8 cellular contexts compared by ENCODE assay signal in genomic region chr1:31062162-31062866, GRCh38. TPM values are rescaled to one million over a fixed set of nuclear protein-coding genes. Genes with fewer than 3 reads are reported as not detected.
DNase-seq lines count a peak whose midpoint lies in the region; ATAC-seq, FAIRE-seq and TF ChIP-seq lines count a peak whose summit lies in the region.
"Not testable (repeated sequence)": the region's sequence is repeated elsewhere in the genome, so short reads cannot be mapped to it uniquely, and the experiment has no call there.

No MANE protein-coding gene starts in this region.

- H2AFZ ChIP-seq in K562 (ENCODE audit: low read depth, low read length): not testable (repeated sequence)

- TF ChIP-seq CTCF in WTC11 (IDR thresholded peaks at IDR 0.05); K562 (IDR thresholded peaks at IDR 0.05 in 2 of 3, conservative IDR thresholded peaks at IDR 0.05 in 1 of 3; ENCODE audit: insufficient read depth in 2 of 3, low read depth in 1 of 3, low read length in 3 of 3); cardiac muscle cell (IDR thresholded peaks at IDR 0.05; ENCODE audit: low read depth, low read length): not testable (repeated sequence)

- intact Hi-C loops in CD4-positive, alpha-beta memory T cell (cut with micrococcal nuclease): loop anchor here (5.0 to 10.0 kb wide), 2 partner anchors 40 to 308 kb away; partner anchors contain the start of gene LAPTM5
- intact Hi-C loops in K562 (cut with micrococcal nuclease): not testable (repeated sequence)
- intact Hi-C loops in naive thymus-derived CD4-positive, alpha-beta T cell (cut with micrococcal nuclease): loop anchor here (10.0 kb wide), 8 partner anchors 48 to 1878 kb away; partner anchors contain the start of genes PEF1 (in 2 of the 2), LAPTM5 (in 1 of the 2), PTP4A2 (in 1 of the 2) and SRSF4 (in 1 of the 2)

- H4K20me1 ChIP-seq in K562 (replicated peaks; ENCODE audit: control insufficient read depth, insufficient read depth, low read length): peaks cover 60% of the 10 kb centered on the region

- H3K9ac ChIP-seq in K562 (ENCODE audit: insufficient read depth in 1 of 2, low read depth in 2 of 2, low read length in 2 of 2): peak overlapping the region in 1 of 2 experiments; percentile 99; a peak in 3 of 4 replicates

- CTCF ChIA-PET in CD4-positive, alpha-beta memory T cell (lab: Charles Lee; ENCODE audit: partially characterized antibody); WTC11 (lab: Charles Lee); K562 (lab: Yijun Ruan, JAX; ENCODE audit: low intra/inter-chr PET ratio); naive thymus-derived CD4-positive, alpha-beta T cell (lab: Charles Lee): not testable (repeated sequence)

- not testable (repeated sequence) for DNase-seq in CD4-positive, alpha-beta memory T cell; WTC11 (ENCODE audit: low spot score); K562 (ENCODE audit: extremely low read depth in 1 of 4, low spot score in 3 of 4); cardiac muscle cell (ENCODE audit: low read depth in 1 of 2, low spot score in 1 of 2); naive thymus-derived CD4-positive, alpha-beta T cell; stimulated activated effector memory CD8-positive, alpha-beta T cell treated with anti-CD3 and anti-CD28 coated beads, Interleukin-12 subunit alpha, Interleukin-12 subunit beta, amount 100 ng/mL, for 72 hours (ENCODE audit: low spot score in 2 of 2)
- DNase-seq in HT-29 (ENCODE audit: low spot score) (peak; percentile 52), NCI-H345 (lab: John Stamatoyannopoulos, UW) (peak; percentile 52)

- TF ChIP-seq EP300 in K562 (IDR thresholded peaks at IDR 0.05; ENCODE audit: low read length): not testable (repeated sequence)

- TF ChIP-seq POLR2A in K562 (conservative IDR thresholded peaks at IDR 0.05): not testable (repeated sequence)

- H3K4me3 ChIP-seq in CD4-positive, alpha-beta memory T cell (ENCODE audit: low read length in 2 of 2): peak overlapping the region in 1 of 2 donors; percentile 5
- H3K4me3 ChIP-seq in K562 (peak overlapping the region; percentile 89), cardiac muscle cell (peak overlapping the region; percentile 75)
- peak overlapping the region; percentile 97 for H3K4me3 ChIP-seq in naive thymus-derived CD4-positive, alpha-beta T cell (ENCODE audit: low read length)

- H3K9me3 ChIP-seq in CD4-positive, alpha-beta memory T cell (ENCODE audit: control insufficient read depth in 1 of 2, low read length in 2 of 2); K562 (replicated peaks; ENCODE audit: control insufficient read depth, insufficient read depth, low read depth, low read length); cardiac muscle cell (ENCODE audit: low read depth); naive thymus-derived CD4-positive, alpha-beta T cell (ENCODE audit: control insufficient read depth in 2 of 3, low read length in 3 of 3): not testable (repeated sequence)

- peaks cover 23 to 36% of the 10 kb centered on the region in 2 donors for H3K36me3 Mint-ChIP-seq in CD4-positive, alpha-beta memory T cell
- peaks cover 33% of the 10 kb centered on the region for H3K36me3 Mint-ChIP-seq in WTC11
- H3K36me3 Mint-ChIP-seq in naive thymus-derived CD4-positive, alpha-beta T cell: peaks cover 0 to 24% (median 17%) of the 10 kb centered on the region in 5 donors
- peaks cover 78% of the 10 kb centered on the region for H3K36me3 Mint-ChIP-seq in stimulated activated effector memory CD8-positive, alpha-beta T cell treated with anti-CD3 and anti-CD28 coated beads, Interleukin-12 subunit alpha, Interleukin-12 subunit beta, amount 100 ng/mL, for 72 hours

- not testable (repeated sequence) for FAIRE-seq in K562 (lab: Jason Lieb, UNC)

- BruUV-seq in K562 (replicated peaks; lab: Mats Ljungman, UMichigan): not testable (repeated sequence)

- H3K4me1 ChIP-seq in CD4-positive, alpha-beta memory T cell (ENCODE audit: insufficient read depth, low read length): peaks cover 69% of the 10 kb centered on the region
- peaks cover 15 to 18% of the 10 kb centered on the region in 2 experiments; a peak in 4 of 5 replicates for H3K4me1 ChIP-seq in K562 (replicated peaks in 1 of 2; ENCODE audit: control insufficient read depth in 2 of 2, insufficient read depth in 2 of 2, low read length in 2 of 2)
- H3K4me1 ChIP-seq in cardiac muscle cell (ENCODE audit: low read depth): peaks cover 10% of the 10 kb centered on the region
- peaks cover 29 to 42% of the 10 kb centered on the region in 2 donors for H3K4me1 ChIP-seq in naive thymus-derived CD4-positive, alpha-beta T cell (ENCODE audit: control insufficient read depth in 2 of 2, insufficient read depth in 2 of 2, low read length in 2 of 2)

- not testable (repeated sequence) for TF ChIP-seq RAD21 in K562 (CRISPR knock-in tag; conservative IDR thresholded peaks at IDR 0.05 in 1 of 2, IDR thresholded peaks at IDR 0.05 in 1 of 2)

- peaks cover 15% of the 10 kb centered on the region for H3K36me3 ChIP-seq in CD4-positive, alpha-beta memory T cell (ENCODE audit: insufficient read depth, low read length)
- H3K36me3 ChIP-seq in K562 (ENCODE audit: control insufficient read depth, insufficient read depth, low read length): peaks cover 51% of the 10 kb centered on the region
- peaks cover 19% of the 10 kb centered on the region for H3K36me3 ChIP-seq in cardiac muscle cell
- H3K36me3 ChIP-seq in naive thymus-derived CD4-positive, alpha-beta T cell (ENCODE audit: control insufficient read depth in 2 of 3, insufficient read depth in 3 of 3, low read length in 3 of 3): not testable (repeated sequence)

- H3K27ac ChIP-seq in CD4-positive, alpha-beta memory T cell (ENCODE audit: low read depth, low read length): peak overlapping the region; percentile 99
- 0 out of 3 replicates have a peak overlapping the region, but pooled peaks have one; percentile 21 for H3K27ac ChIP-seq in K562 (ENCODE audit: extremely low read depth, low read depth, low read length)
- H3K27ac ChIP-seq in cardiac muscle cell: not testable (repeated sequence)
- peak overlapping the region; percentile 95 for H3K27ac ChIP-seq in naive thymus-derived CD4-positive, alpha-beta T cell (ENCODE audit: low read depth, low read length)

- POLR2A ChIA-PET in CD4-positive, alpha-beta memory T cell (lab: Charles Lee; ENCODE audit: partially characterized antibody): not testable (repeated sequence)
- POLR2A ChIA-PET in WTC11 (lab: Charles Lee) (interaction anchor here (0.6 to 0.7 kb wide), 2 partner anchors 72 to 92 kb away, joined by 3 to 6 read pairs; no protein-coding TSS in a partner anchor), K562 (lab: Yijun Ruan, JAX) (interaction anchor here (1.0 kb wide), 2 partner anchors 12 to 133 kb away, joined by 5 to 10 read pairs; no protein-coding TSS in a partner anchor)
- POLR2A ChIA-PET in naive thymus-derived CD4-positive, alpha-beta T cell (lab: Charles Lee): interaction anchor here (1.0 kb wide), 1 partner anchor 51 kb away, joined by 3 read pairs; no protein-coding TSS in a partner anchor

- not testable (repeated sequence) for H3K9me1 ChIP-seq in K562 (ENCODE audit: control insufficient read depth, insufficient read depth, low read length)

- peak overlapping the region; percentile 49 to 100 (median 98) for H3K4me3 Mint-ChIP-seq in CD4-positive, alpha-beta memory T cell
- H3K4me3 Mint-ChIP-seq in WTC11: peak overlapping the region; percentile 100
- H3K4me3 Mint-ChIP-seq in naive thymus-derived CD4-positive, alpha-beta T cell: peak overlapping the region; percentile 75 to 100 (median 98)
- H3K4me3 Mint-ChIP-seq in stimulated activated effector memory CD8-positive, alpha-beta T cell treated with anti-CD3 and anti-CD28 coated beads, Interleukin-12 subunit alpha, Interleukin-12 subunit beta, amount 100 ng/mL, for 72 hours: peak overlapping the region; percentile 96

- peak overlapping the region; percentile 27 to 99 (median 82) for H3K27ac Mint-ChIP-seq in CD4-positive, alpha-beta memory T cell
- peak overlapping the region; percentile 92 for H3K27ac Mint-ChIP-seq in WTC11
- H3K27ac Mint-ChIP-seq in naive thymus-derived CD4-positive, alpha-beta T cell: peak overlapping the region; percentile 12 to 99 (median 52)
- peak overlapping the region; percentile 99 for H3K27ac Mint-ChIP-seq in stimulated activated effector memory CD8-positive, alpha-beta T cell treated with anti-CD3 and anti-CD28 coated beads, Interleukin-12 subunit alpha, Interleukin-12 subunit beta, amount 100 ng/mL, for 72 hours

- 53% methylated on average over 12 of the region's 14 CpGs for WGBS in K562 (ENCODE audit: insufficient coverage, low coverage, missing lambda C conversion rate)

- peaks cover 29 to 76% (median 49%) of the 10 kb centered on the region in 4 donors for H3K4me1 Mint-ChIP-seq in CD4-positive, alpha-beta memory T cell
- peaks cover 26% of the 10 kb centered on the region for H3K4me1 Mint-ChIP-seq in WTC11
- H3K4me1 Mint-ChIP-seq in naive thymus-derived CD4-positive, alpha-beta T cell: peaks cover 30 to 66% (median 45%) of the 10 kb centered on the region in 7 donors
- H3K4me1 Mint-ChIP-seq in stimulated activated effector memory CD8-positive, alpha-beta T cell treated with anti-CD3 and anti-CD28 coated beads, Interleukin-12 subunit alpha, Interleukin-12 subunit beta, amount 100 ng/mL, for 72 hours: peaks cover 33% of the 10 kb centered on the region

- in situ Hi-C loops in K562 (cut with MboI): not testable (repeated sequence)

- H3K27me3 Mint-ChIP-seq in CD4-positive, alpha-beta memory T cell; WTC11 (ENCODE audit: low read depth); naive thymus-derived CD4-positive, alpha-beta T cell: not testable (repeated sequence)

- peaks cover 83% of the 10 kb centered on the region for H3K79me2 ChIP-seq in K562 (ENCODE audit: control insufficient read depth, insufficient read depth, low read length)

- H3K27me3 ChIP-seq in CD4-positive, alpha-beta memory T cell (ENCODE audit: insufficient read depth, low read length); K562 (ENCODE audit: control insufficient read depth in 2 of 2, insufficient read depth in 2 of 2, low read length in 2 of 2); cardiac muscle cell; naive thymus-derived CD4-positive, alpha-beta T cell (ENCODE audit: control insufficient read depth in 2 of 2, insufficient read depth in 2 of 2, low read length in 2 of 2): not testable (repeated sequence)

- H3K9me3 Mint-ChIP-seq in CD4-positive, alpha-beta memory T cell; WTC11; naive thymus-derived CD4-positive, alpha-beta T cell; stimulated activated effector memory CD8-positive, alpha-beta T cell treated with anti-CD3 and anti-CD28 coated beads, Interleukin-12 subunit alpha, Interleukin-12 subunit beta, amount 100 ng/mL, for 72 hours: not testable (repeated sequence)

- H3K4me2 ChIP-seq in K562 (ENCODE audit: insufficient read depth, low read length): peak overlapping the region; percentile 98

- not testable (repeated sequence) for ATAC-seq in WTC11; naive thymus-derived CD4-positive, alpha-beta T cell; stimulated activated effector memory CD8-positive, alpha-beta T cell treated with anti-CD3 and anti-CD28 coated beads, Interleukin-12 subunit alpha, Interleukin-12 subunit beta, amount 100 ng/mL, for 72 hours
- ATAC-seq in K562: peak; percentile 8; the same call in 1 of the 3 replicates

RNA-seq across cellular contexts. Expression of gene PUM1, which starts 3.2 kb away (rescaled TPM):
- 100 to 1,000 TPM; 146 to 164 TPM for total RNA-seq in CD4-positive, alpha-beta memory T cell
- polyA plus RNA-seq in CD4-positive, alpha-beta memory T cell: 100 to 1,000 TPM; 126 to 130 TPM
- total RNA-seq in HT-29 (2014; rRNA removed; shearing (Covaris generic)): 59.0 and 66.6 TPM in 2 replicates
- 142 to 151 TPM (median 147 TPM) in 3 replicates for total RNA-seq in WTC11 (2021)
- 260 and 263 TPM in 2 replicates for total RNA-seq in K562 (2011; cell fraction: chromatin; rRNA removed; ENCODE audit: low replicate concordance)
- 122 and 134 TPM in 2 replicates for total RNA-seq in K562 (2011; cell fraction: nucleolus; rRNA removed)
- 144 and 176 TPM in 2 replicates for total RNA-seq in K562 (2011; cell fraction: nucleoplasm; rRNA removed)
- total RNA-seq in K562 (2014; rRNA removed): 42.9 and 56.3 TPM in 2 replicates
- 60.1 and 66.4 TPM in 2 replicates for total RNA-seq in K562 (2014; rRNA removed; fragmentation: Illumina TruSeq; extraction: Trizol)
- 55.6 and 56.6 TPM in 2 replicates for total RNA-seq in K562 (2015; rRNA removed; fragmentation: Illumina TruSeq; extraction: Trizol)
- 101 and 104 TPM in 2 replicates for total RNA-seq in K562 (2021)
- 55.7 and 64.3 TPM in 2 replicates for polyA plus RNA-seq in K562 (2011; rRNA removed)
- polyA plus RNA-seq in K562 (2011; cell fraction: cytosol; rRNA removed): 84.5 and 95.2 TPM in 2 replicates
- 131 and 181 TPM in 2 replicates for polyA plus RNA-seq in K562 (2011; cell fraction: nucleus; rRNA removed)
- 60.3 and 92.8 TPM in 2 replicates for polyA plus RNA-seq in K562 (2012)
- 52.1 and 60.9 TPM in 2 replicates for polyA plus RNA-seq in K562 (2014; fragmentation: Illumina TruSeq; extraction: Trizol)
- polyA plus RNA-seq in K562 (2014; fragmentation: Nextera tagmentation; extraction: Ambion mirVana): 10 to 100 TPM; 37.7 to 43.8 TPM
- 46.4 and 49.5 TPM in 2 replicates for polyA plus RNA-seq in K562 (2014; rRNA removed)
- 300 and 362 TPM in 2 replicates for polyA minus RNA-seq in K562 (2011; rRNA and poly(A)+ RNA removed)
- polyA minus RNA-seq in K562 (2011; cell fraction: cytosol; rRNA and poly(A)+ RNA removed): 93.9 and 117 TPM in 2 replicates
- polyA minus RNA-seq in K562 (2011; cell fraction: nucleus; rRNA and poly(A)+ RNA removed): 116 and 133 TPM in 2 replicates
- 99.6 and 130 TPM in 2 replicates for total RNA-seq in cardiac muscle cell
- 81.1 and 134 TPM in 2 replicates for polyA plus RNA-seq in cardiac muscle cell
- 100 to 1,000 TPM; 114 to 226 (median 174) TPM for total RNA-seq in naive thymus-derived CD4-positive, alpha-beta T cell
- polyA plus RNA-seq in naive thymus-derived CD4-positive, alpha-beta T cell: 100 to 1,000 TPM; 123 to 146 TPM
